17 cellular contexts compared by ENCODE assay signal in the genomic region with DNA sequence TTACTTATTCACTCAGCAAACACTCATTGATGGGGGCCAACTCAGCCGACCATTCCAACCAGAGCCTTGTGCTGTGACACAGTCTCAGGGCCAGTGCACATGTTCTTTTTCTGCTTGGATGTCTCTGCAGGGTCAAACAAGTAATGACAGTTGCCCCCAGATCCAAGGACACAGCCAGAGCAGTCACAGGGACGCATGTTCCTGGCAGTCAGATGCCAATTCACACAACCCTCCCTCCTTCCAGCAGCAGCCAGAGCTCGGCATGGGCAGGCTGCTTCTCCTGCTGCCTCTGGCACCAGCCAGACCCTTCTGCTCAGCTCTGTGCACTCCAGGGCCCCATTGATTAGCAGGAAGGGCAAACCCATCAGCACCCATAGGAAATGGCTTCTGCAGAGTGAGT. TPM values are rescaled to one million over a fixed set of nuclear protein-coding genes. Genes with fewer than 3 reads are reported as not detected.
DNase-seq lines count a peak whose midpoint lies in the region; ATAC-seq and TF ChIP-seq lines count a peak whose summit lies in the region.
"Had no signal": no experiment of that assay in that cellular context is flagged by ENCODE, and none has a peak within 500 bp of the region (broad histone marks: within the 10 kb centered on the region; RNA-seq: fewer than 3 reads in every experiment).

No MANE protein-coding gene starts in this region.

- TF ChIP-seq POLR2A in heart left ventricle (IDR thresholded peaks at IDR 0.05) = no peak

- TF ChIP-seq CTCF in heart left ventricle (IDR thresholded peaks at IDR 0.05) (no peak), right atrium auricular region (IDR thresholded peaks at IDR 0.05) (no peak), type B pancreatic cell (conservative IDR thresholded peaks at IDR 0.05) (no peak)

- peak; percentile 43 for DNase-seq in activated CD8-positive, alpha-beta memory T cell treated with anti-CD3 and anti-CD28 coated beads for 24 hours
- no peak for DNase-seq in activated CD8-positive, alpha-beta memory T cell treated with anti-CD3 and anti-CD28 coated beads, Interleukin-2, amount 10 ng/mL, durations not matched to agents 7 days and 5 days
- DNase-seq in heart left ventricle (peak in 2 of 5 donors; percentile 50 to 66), right atrium auricular region (ENCODE audit: low spot score) (peak; percentile 43), type B pancreatic cell (ENCODE audit: extremely low spot score, unreplicated experiment) (peak; percentile 18)
- no peak for DNase-seq in activated T-cell treated with anti-CD3 and anti-CD28 coated beads, Interleukin-2, amount 50 U/mL, for 1 hour
- DNase-seq: Caco-2; CD8-positive, alpha-beta memory T cell; DMS53; GF-D8; HCEC 1CT; HFFc6 had no signal

- H3K9me3 ChIP-seq in heart left ventricle = no peaks in the 10 kb centered on the region
- no peaks in the 10 kb centered on the region for H3K9me3 ChIP-seq in right atrium auricular region
- H3K9me3 ChIP-seq: Caco-2 had no signal

- no peaks in the 10 kb centered on the region for H3K4me1 Mint-ChIP-seq in activated CD8-positive, alpha-beta memory T cell treated with anti-CD3 and anti-CD28 coated beads, Interleukin-2, amount 10 ng/mL, durations not matched to agents 7 days and 5 days
- no peaks in the 10 kb centered on the region for H3K4me1 Mint-ChIP-seq in type B pancreatic cell (ENCODE audit: unreplicated experiment)
- H3K4me1 Mint-ChIP-seq in activated T-helper 17 cell treated with anti-CD3 and anti-CD28 coated beads, Interleukin-2, amount 50 U/mL, for 72 hours = no peaks in the 10 kb centered on the region
- H3K4me1 Mint-ChIP-seq: CD8-positive, alpha-beta memory T cell had no signal

- CTCF ChIA-PET in activated CD8-positive, alpha-beta memory T cell treated with anti-CD3 and anti-CD28 coated beads, Interleukin-2, amount 10 ng/mL, durations not matched to agents 7 days and 5 days (lab: Charles Lee) = no interaction called here

- H3K4me3 Mint-ChIP-seq in activated CD8-positive, alpha-beta memory T cell treated with anti-CD3 and anti-CD28 coated beads, Interleukin-2, amount 10 ng/mL, durations not matched to agents 7 days and 5 days = no peak overlapping the region
- H3K4me3 Mint-ChIP-seq in type B pancreatic cell = no peak overlapping the region
- no peak overlapping the region for H3K4me3 Mint-ChIP-seq in activated T-helper 17 cell treated with anti-CD3 and anti-CD28 coated beads, Interleukin-2, amount 50 U/mL, for 72 hours
- H3K4me3 Mint-ChIP-seq: CD8-positive, alpha-beta memory T cell; HFFc6 had no signal

- WGBS in heart left ventricle, 4 donors = 38 to 71% (median 54%) methylated on average over 3 of the region's 3 CpGs

- H3K36me3 Mint-ChIP-seq in activated CD8-positive, alpha-beta memory T cell treated with anti-CD3 and anti-CD28 coated beads, Interleukin-2, amount 10 ng/mL, durations not matched to agents 7 days and 5 days = no peaks in the 10 kb centered on the region
- no peaks in the 10 kb centered on the region for H3K36me3 Mint-ChIP-seq in type B pancreatic cell
- H3K36me3 Mint-ChIP-seq in activated T-helper 17 cell treated with anti-CD3 and anti-CD28 coated beads, Interleukin-2, amount 50 U/mL, for 72 hours (ENCODE audit: low read depth) = no peaks in the 10 kb centered on the region
- H3K36me3 Mint-ChIP-seq: CD8-positive, alpha-beta memory T cell had no signal

- H3K4me3 ChIP-seq in heart left ventricle (no peak overlapping the region), right atrium auricular region (no peak overlapping the region)

- no peak overlapping the region for H3K27ac Mint-ChIP-seq in activated CD8-positive, alpha-beta memory T cell treated with anti-CD3 and anti-CD28 coated beads, Interleukin-2, amount 10 ng/mL, durations not matched to agents 7 days and 5 days
- no peak overlapping the region for H3K27ac Mint-ChIP-seq in type B pancreatic cell
- H3K27ac Mint-ChIP-seq in activated T-helper 17 cell treated with anti-CD3 and anti-CD28 coated beads, Interleukin-2, amount 50 U/mL, for 72 hours = no peak overlapping the region
- H3K27ac Mint-ChIP-seq: CD8-positive, alpha-beta memory T cell; HFFc6 had no signal

- ATAC-seq in activated CD8-positive, alpha-beta memory T cell treated with anti-CD3 and anti-CD28 coated beads, Interleukin-2, amount 10 ng/mL, durations not matched to agents 7 days and 5 days = no peak
- peak; percentile 85 to 90 (median 87) for ATAC-seq in heart left ventricle
- ATAC-seq in HG02840 (IDR thresholded peaks at IDR 0.05; ENCODE audit: low FRiP score, unreplicated experiment) = no peak
- no peak for ATAC-seq in activated T-helper 17 cell treated with anti-CD3 and anti-CD28 coated beads, Interleukin-2, amount 50 U/mL, for 72 hours (replicated peaks)

- H3K27me3 Mint-ChIP-seq in activated CD8-positive, alpha-beta memory T cell treated with anti-CD3 and anti-CD28 coated beads, Interleukin-2, amount 10 ng/mL, durations not matched to agents 7 days and 5 days = peaks cover 10% of the 10 kb centered on the region
- peaks cover 42% of the 10 kb centered on the region for H3K27me3 Mint-ChIP-seq in type B pancreatic cell
- peaks cover 18% of the 10 kb centered on the region for H3K27me3 Mint-ChIP-seq in activated T-helper 17 cell treated with anti-CD3 and anti-CD28 coated beads, Interleukin-2, amount 50 U/mL, for 72 hours

- H3K36me3 ChIP-seq in heart left ventricle (no peaks in the 10 kb centered on the region), right atrium auricular region (no peaks in the 10 kb centered on the region)

- H3K27me3 ChIP-seq in heart left ventricle (peaks cover 0 to 2% (median 0%) of the 10 kb centered on the region in 9 donors), right atrium auricular region (no peaks in the 10 kb centered on the region)

- H3K27ac ChIP-seq in heart left ventricle = peak overlapping the region in 1 of 12 donors; percentile 26
- no peak overlapping the region for H3K27ac ChIP-seq in right atrium auricular region
- H3K27ac ChIP-seq: 22Rv1 had no signal

- intact Hi-C loops in heart left ventricle (cut with DNase I) = no loop called here

- peaks cover 0 to 4% (median 0%) of the 10 kb centered on the region in 12 donors for H3K4me1 ChIP-seq in heart left ventricle
- no peaks in the 10 kb centered on the region for H3K4me1 ChIP-seq in right atrium auricular region
- H3K4me1 ChIP-seq: Caco-2 had no signal

- no peaks in the 10 kb centered on the region for H3K9me3 Mint-ChIP-seq in activated CD8-positive, alpha-beta memory T cell treated with anti-CD3 and anti-CD28 coated beads, Interleukin-2, amount 10 ng/mL, durations not matched to agents 7 days and 5 days (ENCODE audit: low read depth)
- H3K9me3 Mint-ChIP-seq in type B pancreatic cell = no peaks in the 10 kb centered on the region
- H3K9me3 Mint-ChIP-seq in activated T-helper 17 cell treated with anti-CD3 and anti-CD28 coated beads, Interleukin-2, amount 50 U/mL, for 72 hours = no peaks in the 10 kb centered on the region
- H3K9me3 Mint-ChIP-seq: CD8-positive, alpha-beta memory T cell; HFFc6 had no signal

RNA-seq across cellular contexts. Expression of a gene that starts 20.3 kb away (rescaled TPM):
- not detected for total RNA-seq in activated CD8-positive, alpha-beta memory T cell treated with anti-CD3 and anti-CD28 coated beads, Interleukin-2, amount 10 ng/mL, durations not matched to agents 7 days and 5 days
- total RNA-seq in heart left ventricle (not detected), right atrium auricular region (not detected), type B pancreatic cell (ENCODE audit: low replicate concordance) (0.21 and 0.22 TPM in 2 replicates)
- not detected for polyA plus RNA-seq in heart left ventricle
- total RNA-seq in activated T-helper 17 cell treated with anti-CD3 and anti-CD28 coated beads, Interleukin-2, amount 50 U/mL, for 72 hours = not detected
- total RNA-seq: A673; Caco-2; CD8-positive, alpha-beta memory T cell; H4 had no signal
- polyA plus RNA-seq: CD8-positive, alpha-beta memory T cell had no signal

Comparison
In these comparisons a context has a peak if more than half of its experiments do, and no peak if none do; other contexts are left out.
1. DNase-seq: peak in activated CD8-positive, alpha-beta memory T cell treated with anti-CD3 and anti-CD28 coated beads for 24 hours (single experiment), right atrium auricular region (single experiment) and type B pancreatic cell (single experiment); none in activated CD8-positive, alpha-beta memory T cell treated with anti-CD3 and anti-CD28 coated beads, Interleukin-2, amount 10 ng/mL, durations not matched to agents 7 days and 5 days (single experiment) and activated T-cell treated with anti-CD3 and anti-CD28 coated beads, Interleukin-2, amount 50 U/mL, for 1 hour (single experiment).
2. ATAC-seq: peak in heart left ventricle (4 of 4); none in activated CD8-positive, alpha-beta memory T cell treated with anti-CD3 and anti-CD28 coated beads, Interleukin-2, amount 10 ng/mL, durations not matched to agents 7 days and 5 days (single experiment), HG02840 (single experiment) and activated T-helper 17 cell treated with anti-CD3 and anti-CD28 coated beads, Interleukin-2, amount 50 U/mL, for 72 hours (single experiment).